15 cellular contexts compared by ENCODE assay signal in genomic region chr2:240966457-240966905, GRCh38. TPM values are rescaled to one million over a fixed set of nuclear protein-coding genes. Genes with fewer than 3 reads are reported as not detected.
"Had no signal": no experiment of that assay in that cellular context is flagged by ENCODE, and none has a peak within 500 bp of the region (broad histone marks: within the 10 kb centered on the region; RNA-seq: fewer than 3 reads in every experiment).

No MANE protein-coding gene starts in this region.

- H3K4me1 ChIP-seq: foreskin keratinocyte, pancreas had no signal

- H3K9me3 ChIP-seq: left lung, pancreas had no signal

- H3K27me3 ChIP-seq: foreskin keratinocyte, left lung, neural progenitor cell, pancreas had no signal

- H2AFZ ChIP-seq: neural progenitor cell had no signal

- H3K4me3 ChIP-seq: left lung, neural progenitor cell, pancreas had no signal

- H3K27ac ChIP-seq: foreskin keratinocyte, left lung, neural progenitor cell, pancreas, VCaP had no signal

- DNase-seq: activated CD4-positive, alpha-beta T cell treated with anti-CD3 and anti-CD28 coated beads, Interleukin-2, amount 50 U/mL, for 1 hour; activated CD8-positive, alpha-beta memory T cell treated with anti-CD3 and anti-CD28 coated beads, Interleukin-2, amount 50 U/mL, for 4 hours; activated T-cell treated with anti-CD3 and anti-CD28 coated beads, Interleukin-2, amount 50 U/mL, for 4 hours; amniotic stem cell; caudate nucleus; foreskin keratinocyte; glutamatergic neuron; hypothalamus; naive B cell; stimulated activated naive CD4-positive, alpha-beta T cell had no signal

- H3K4me2 ChIP-seq: neural progenitor cell had no signal

- H3K9ac ChIP-seq: neural progenitor cell had no signal

- H3K36me3 ChIP-seq: left lung, neural progenitor cell, pancreas had no signal

- ATAC-seq: activated naive CD4-positive, alpha-beta T cell treated with anti-CD3 and anti-CD28 coated beads, Interleukin-2, amount 50 U/mL, for 72 hours; activated T-cell treated with anti-CD3 and anti-CD28 coated beads, Interleukin-2, amount 50 U/mL, for 4 hours; foreskin keratinocyte; left lung; pancreas had no signal

RNA-seq across cellular contexts. Expression of gene SNED1, which starts 31.9 kb away (rescaled TPM):
- total RNA-seq: foreskin keratinocyte had no signal
- polyA plus RNA-seq: foreskin keratinocyte had no signal
